Comparison of ENCODE assay signal across 27 cellular contexts in genomic region chr7:147824671-147825070, GRCh38.
DNase-seq lines count a peak whose midpoint lies in the region; ATAC-seq, FAIRE-seq and TF ChIP-seq lines count a peak whose summit lies in the region.
"Had no signal": no experiment of that assay in that cellular context is flagged by ENCODE, and none has a peak within 500 bp of the region (broad histone marks: within the 10 kb centered on the region; RNA-seq: fewer than 3 reads in every experiment).

No MANE protein-coding gene starts in this region.

- no peaks in the 10 kb centered on the region for H4K20me1 ChIP-seq in HepG2 (ENCODE audit: insufficient read depth, low read length)
- no peaks in the 10 kb centered on the region for H4K20me1 ChIP-seq in GM12878 (ENCODE audit: control insufficient read depth, insufficient read depth)
- H4K20me1 ChIP-seq: BLaER1 had no signal

- H3K9me3 Mint-ChIP-seq in glutamatergic neuron (ENCODE audit: unreplicated experiment) = peaks cover 8% of the 10 kb centered on the region

- H3K9me3 ChIP-seq in HepG2 (ENCODE audit: low read length) = peaks cover 8% of the 10 kb centered on the region; the same call in 1 of the 2 replicates
- no peaks in the 10 kb centered on the region for H3K9me3 ChIP-seq in right lobe of liver
- no peaks in the 10 kb centered on the region for H3K9me3 ChIP-seq in GM12878 (replicated peaks; ENCODE audit: control insufficient read depth, insufficient read depth, low read length)
- H3K9me3 ChIP-seq: BE2C, BLaER1 had no signal

- H3K79me2 ChIP-seq in HepG2 (ENCODE audit: insufficient read depth, low read length) (no peaks in the 10 kb centered on the region), GM12878 (ENCODE audit: control insufficient read depth, insufficient read depth, low read length) (no peaks in the 10 kb centered on the region)

- H3K27ac ChIP-seq in HepG2 (ENCODE audit: extremely low read length, insufficient read depth, low read length) = no peak overlapping the region
- H3K27ac ChIP-seq in right lobe of liver = no peak overlapping the region
- no peak overlapping the region for H3K27ac ChIP-seq in GM12878 (ENCODE audit: control insufficient read depth, insufficient read depth)
- H3K27ac ChIP-seq: BLaER1 had no signal

- SMC1A ChIA-PET in GM12878 (lab: Charles Lee; ENCODE audit: uncharacterized antibody, unreplicated experiment) = interaction anchor here (1.0 kb wide), 1 partner anchor 10 kb away, joined by 3 read pairs; no protein-coding TSS in a partner anchor

- intact Hi-C loops in HepG2 (cut with micrococcal nuclease; ENCODE audit: unreplicated experiment) (no loop called here), right lobe of liver (cut with DNase I) (no loop called here), GM12878 (cut with micrococcal nuclease; ENCODE audit: unreplicated experiment) (no loop called here)

- H3K36me3 ChIP-seq in HepG2 (replicated peaks in 1 of 2; ENCODE audit: control insufficient read depth in 1 of 2, insufficient read depth in 2 of 2, low read length in 2 of 2) = no peaks in the 10 kb centered on the region
- no peaks in the 10 kb centered on the region for H3K36me3 ChIP-seq in right lobe of liver
- no peaks in the 10 kb centered on the region for H3K36me3 ChIP-seq in GM12878 (ENCODE audit: control insufficient read depth in 2 of 2, insufficient read depth in 2 of 2, low read length in 1 of 2)
- H3K36me3 ChIP-seq: BE2C, BLaER1 had no signal

- H2AFZ ChIP-seq in HepG2 (ENCODE audit: low read length) (no peak overlapping the region), GM12878 (ENCODE audit: control insufficient read depth, low read depth, low read length) (no peak overlapping the region)

- H3K9ac ChIP-seq in HepG2 (ENCODE audit: insufficient read depth, low read depth, low read length) = no peak overlapping the region
- no peak overlapping the region for H3K9ac ChIP-seq in GM12878 (ENCODE audit: control insufficient read depth, insufficient read depth, low read length)
- H3K9ac ChIP-seq: BLaER1 had no signal

- H3K27ac Mint-ChIP-seq in glutamatergic neuron (ENCODE audit: unreplicated experiment) = peak overlapping the region; percentile 66
- H3K27ac Mint-ChIP-seq: CD14-positive monocyte; CD4-positive, alpha-beta memory T cell; CD4-positive, CD25-positive, alpha-beta regulatory T cell; CD8-positive, alpha-beta memory T cell had no signal

- TF ChIP-seq POLR2A in HepG2 (IDR thresholded peaks at IDR 0.05; ENCODE audit: insufficient read depth in 1 of 2, low read depth in 2 of 2, low read length in 2 of 2) = no peak
- TF ChIP-seq POLR2A in right lobe of liver (IDR thresholded peaks at IDR 0.05) = no peak
- no peak for TF ChIP-seq POLR2A in GM12878 (IDR thresholded peaks at IDR 0.05; ENCODE audit: low read depth, low read length)

- TF ChIP-seq CTCF in HepG2 (CRISPR knock-in tag; IDR thresholded peaks at IDR 0.05) = no peak
- TF ChIP-seq CTCF in right lobe of liver (IDR thresholded peaks at IDR 0.05) = no peak
- no peak for TF ChIP-seq CTCF in GM12878 (IDR thresholded peaks at IDR 0.05 in 2 of 3, conservative IDR thresholded peaks at IDR 0.05 in 1 of 3; ENCODE audit: control insufficient read depth in 2 of 3, extremely low read depth in 1 of 3, insufficient read depth in 1 of 3, low read depth in 3 of 3, low read length in 3 of 3)
- TF ChIP-seq CTCF in glutamatergic neuron (IDR thresholded peaks at IDR 0.05; ENCODE audit: partially characterized antibody, unreplicated experiment) = no peak

- FAIRE-seq in HepG2 (lab: Jason Lieb, UNC) = no peak
- FAIRE-seq in GM12878 (lab: Jason Lieb, UNC) = no peak
- FAIRE-seq: A204.1, GM12891, GM19239 had no signal

- TF ChIP-seq EP300 in HepG2 (IDR thresholded peaks at IDR 0.05; ENCODE audit: low read depth in 2 of 2, low read length in 2 of 2) (no peak), HepG2 (CRISPR knock-in tag; IDR thresholded peaks at IDR 0.05; ENCODE audit: borderline replicate concordance) (no peak), GM12878 (IDR thresholded peaks at IDR 0.05; ENCODE audit: borderline replicate concordance in 1 of 2, control insufficient read depth in 1 of 2, low read depth in 2 of 2, low read length in 2 of 2) (no peak)

- peak overlapping the region; percentile 23 for H3K4me3 Mint-ChIP-seq in glutamatergic neuron (ENCODE audit: unreplicated experiment)
- H3K4me3 Mint-ChIP-seq: CD14-positive monocyte; CD4-positive, alpha-beta memory T cell; CD4-positive, CD25-positive, alpha-beta regulatory T cell; CD8-positive, alpha-beta memory T cell had no signal

- RAD21 ChIA-PET in GM12878 (lab: Charles Lee; ENCODE audit: unreplicated experiment) = no interaction called here

- WGBS in HepG2 (ENCODE audit: low lambda C conversion rate) = 0% methylated on average over 4 of the region's 4 CpGs
- WGBS in right lobe of liver (ENCODE audit: insufficient coverage, low coverage, low lambda C conversion rate, missing lambda C conversion rate) = 25% methylated on average over 4 of the region's 4 CpGs
- 0% methylated on average over 4 of the region's 4 CpGs for WGBS in GM12878 (ENCODE audit: insufficient coverage, insufficient replicate concordance, low lambda C conversion rate, missing lambda C conversion rate)

- in situ Hi-C loops in HepG2 (cut with HindIII; ENCODE audit: extremely low pct_ligation_motif_present, low pct_unique_long_range_greater_than_20kb) (no loop called here), GM12878 (cut with MboI) (no loop called here)

- H3K36me3 Mint-ChIP-seq in glutamatergic neuron (ENCODE audit: unreplicated experiment) = no peaks in the 10 kb centered on the region
- H3K36me3 Mint-ChIP-seq: CD14-positive monocyte; CD4-positive, alpha-beta memory T cell; CD4-positive, CD25-positive, alpha-beta regulatory T cell; CD8-positive, alpha-beta memory T cell had no signal

- DNase-seq in HepG2 (ENCODE audit: low spot score) = no peak
- no peak for DNase-seq in right lobe of liver
- peak; percentile 20 for DNase-seq in NCI-H69 (lab: John Stamatoyannopoulos, UW)
- DNase-seq in GM12878 (ENCODE audit: low read depth, low spot score) = no peak
- DNase-seq in glutamatergic neuron = no peak
- DNase-seq in NCI-H510A (lab: John Stamatoyannopoulos, UW) = no peak
- DNase-seq in activated T-cell treated with anti-CD3 and anti-CD28 coated beads, Interleukin-2, amount 50 U/mL, for 48 hours = no peak
- DNase-seq in NCI-H524 (lab: John Stamatoyannopoulos, UW) = no peak
- DNase-seq: 8988T; ACHN; BE2C; C1 segment of cervical spinal cord; CD4-positive, alpha-beta memory T cell; CD4-positive, CD25-positive, alpha-beta regulatory T cell; CD8-positive, alpha-beta memory T cell; COR-L47; DMS 273 treated with DMSO at 0.1 percent for 48 hours; DMS53; DMS79; DND-41; EL; GDM1 had no signal

- CTCF ChIA-PET in HepG2 (lab: Yijun Ruan, JAX; ENCODE audit: low intra/inter-chr PET ratio, low total read pairs) (no interaction called here), GM12878 (lab: Yijun Ruan, JAX) (interaction anchor here (0.5 kb wide), 1 partner anchor 33 kb away, joined by 3 read pairs; no protein-coding TSS in a partner anchor)

- no peak for ATAC-seq in HepG2
- ATAC-seq in right lobe of liver = no peak
- ATAC-seq in GM12878 = no peak

- H3K4me1 ChIP-seq in HepG2 (ENCODE audit: insufficient read depth, low read length) (no peaks in the 10 kb centered on the region), right lobe of liver (no peaks in the 10 kb centered on the region), GM12878 (ENCODE audit: control insufficient read depth, insufficient read depth, low read length) (no peaks in the 10 kb centered on the region)
- H3K4me1 ChIP-seq: BE2C, BLaER1 had no signal

- POLR2A ChIA-PET in HepG2 (lab: Yijun Ruan, JAX) = no interaction called here
- POLR2A ChIA-PET in GM12878 (lab: Charles Lee) = no interaction called here

- BruUV-seq in HepG2 (replicated peaks; lab: Mats Ljungman, UMichigan) (no TSS peak), GM12878 (replicated peaks; lab: Mats Ljungman, UMichigan) (no TSS peak)

- H3K4me3 ChIP-seq in HepG2 (replicated peaks in 1 of 3; ENCODE audit: insufficient read depth in 1 of 3, low read depth in 2 of 3, low read length in 3 of 3) (no peak overlapping the region), right lobe of liver (no peak overlapping the region), GM12878 (no peak overlapping the region)
- H3K4me3 ChIP-seq: BLaER1 had no signal

- peaks cover 45% of the 10 kb centered on the region for H3K4me1 Mint-ChIP-seq in glutamatergic neuron (ENCODE audit: low read depth, unreplicated experiment)
- H3K4me1 Mint-ChIP-seq: CD14-positive monocyte; CD4-positive, alpha-beta memory T cell; CD4-positive, CD25-positive, alpha-beta regulatory T cell; CD8-positive, alpha-beta memory T cell had no signal

- TF ChIP-seq RAD21 in HepG2 (CRISPR knock-in tag; IDR thresholded peaks at IDR 0.05) (no peak), GM12878 (IDR thresholded peaks at IDR 0.05; ENCODE audit: insufficient read depth, low read depth, low read length) (no peak)

- H3K27me3 ChIP-seq in HepG2 (ENCODE audit: control insufficient read depth in 1 of 2, insufficient read depth in 2 of 2, low read length in 2 of 2) = no peaks in the 10 kb centered on the region
- no peaks in the 10 kb centered on the region for H3K27me3 ChIP-seq in right lobe of liver
- no peaks in the 10 kb centered on the region for H3K27me3 ChIP-seq in GM12878 (replicated peaks in 1 of 2; ENCODE audit: control insufficient read depth in 2 of 2, insufficient read depth in 2 of 2, low read length in 1 of 2)
- H3K27me3 ChIP-seq: BE2C, BLaER1 had no signal

- H3K4me2 ChIP-seq in HepG2 (ENCODE audit: low read depth, low read length) (no peak overlapping the region), GM12878 (ENCODE audit: control insufficient read depth, insufficient read depth) (no peak overlapping the region)
- H3K4me2 ChIP-seq: BLaER1 had no signal

- peaks cover 10% of the 10 kb centered on the region for H3K27me3 Mint-ChIP-seq in glutamatergic neuron (ENCODE audit: unreplicated experiment)
- H3K27me3 Mint-ChIP-seq: CD4-positive, alpha-beta memory T cell; CD4-positive, CD25-positive, alpha-beta regulatory T cell; CD8-positive, alpha-beta memory T cell had no signal

TF ChIP-seq in HepG2, 621 proteins besides CTCF, POLR2A, EP300 and RAD21 (continues in another document):
- no peak for TF ChIP-seq ZFP62 (CRISPR knock-in tag; IDR thresholded peaks at IDR 0.05)

TF ChIP-seq in GM12878, 131 proteins besides CTCF, POLR2A, EP300 and RAD21:
- TF ChIP-seq RAD51 (IDR thresholded peaks at IDR 0.05) = peak; percentile 42; the same call in 1 of the 2 replicates
- TF ChIP-seq ZSCAN29 (IDR thresholded peaks at IDR 0.05) = no peak

Comparison
In these comparisons a context has a peak if more than half of its experiments do, and no peak if none do; other contexts are left out.
1. Of the 75 proteins assayed by ChIP-seq in both HepG2 and GM12878: peak only in HepG2: none; only in GM12878: none; in both: RAD51; in neither: 73; mixed calls (peak in some experiments, not most) for 1.